In the genomic region with DNA sequence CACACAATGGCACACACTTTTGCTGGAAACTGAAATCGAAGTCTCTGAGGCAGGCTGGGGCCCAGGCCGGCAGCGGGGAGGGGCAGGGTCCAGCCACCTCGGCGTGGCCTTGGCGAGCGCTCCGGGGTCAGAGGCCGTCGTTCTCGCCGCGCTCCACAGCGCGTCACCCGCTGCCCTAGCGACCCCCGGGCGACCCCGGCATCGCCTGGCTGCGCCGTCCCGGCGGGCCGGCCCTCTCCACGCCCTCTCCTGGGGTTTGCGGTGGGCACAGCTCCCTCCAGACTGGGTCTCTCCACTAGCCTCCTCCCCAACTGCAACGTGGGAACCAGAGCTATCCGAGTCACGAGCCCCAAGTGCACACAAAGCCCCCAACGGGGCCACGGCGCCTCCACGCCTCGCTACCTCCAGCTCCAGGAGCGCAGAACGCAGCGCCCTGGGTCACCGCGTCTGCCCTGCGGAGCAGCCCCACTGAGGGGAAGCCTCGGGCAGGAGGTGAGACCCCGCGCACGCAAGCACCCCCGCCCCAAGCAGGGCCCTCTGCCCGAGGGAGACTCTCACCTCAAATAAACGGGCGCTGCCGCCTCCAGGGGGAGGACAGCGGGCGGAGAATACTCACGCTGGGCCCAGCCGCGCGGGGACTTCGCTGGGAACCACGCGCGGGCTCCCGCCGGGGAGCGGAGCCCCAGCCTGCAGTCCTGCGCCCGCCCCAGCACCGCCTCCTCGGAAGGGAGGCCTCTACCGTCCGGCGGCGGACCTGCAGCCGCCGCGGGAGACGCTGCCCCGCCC, we compare ENCODE assay signal across 8 cellular contexts.
A peak's percentile ranks its signal among the peaks of the same experiment; 100 is the strongest.
DNase-seq lines count a peak whose midpoint lies in the region; ATAC-seq and TF ChIP-seq lines count a peak whose summit lies in the region.

No MANE protein-coding gene starts in this region.

- no TSS peak for BruUV-seq in PC-3 (replicated peaks; lab: Mats Ljungman, UMichigan)

- peak overlapping the region; percentile 78 for H3K4me3 ChIP-seq in CD8-positive, alpha-beta T cell (ENCODE audit: low read depth, low read length)
- peak overlapping the region; percentile 70 for H3K4me3 ChIP-seq in PC-3 (ENCODE audit: low read length)
- H3K4me3 ChIP-seq in fibroblast of the aortic adventitia (ENCODE audit: low read depth, low read length), result peak overlapping the region; percentile 80
- peak overlapping the region; percentile 72 for H3K4me3 ChIP-seq in neural cell (ENCODE audit: low read length)

- H3F3A ChIP-seq in PC-3 (ENCODE audit: low read length, unreplicated experiment), result no peaks in the 10 kb centered on the region
- no peaks in the 10 kb centered on the region for H3F3A ChIP-seq in neural cell (ENCODE audit: insufficient read depth, low read length, poor library complexity, severe bottlenecking)

- H3K4me2 ChIP-seq in PC-3 (ENCODE audit: low read length), result peak overlapping the region; percentile 98
- no peak overlapping the region for H3K4me2 ChIP-seq in neural cell (ENCODE audit: low read length)

- peak overlapping the region; percentile 81 for H3K4me3 Mint-ChIP-seq in CD8-positive, alpha-beta T cell
- peak overlapping the region; percentile 70 for H3K4me3 Mint-ChIP-seq in stimulated activated naive CD8-positive, alpha-beta T cell treated with anti-CD3 and anti-CD28 coated beads, Interleukin-15, Interleukin-2, amounts not matched to agents 100 ng/mL and 50 ng/mL, for 24 hours

- H3K9ac ChIP-seq in PC-3 (ENCODE audit: low read length) (peak overlapping the region; percentile 34; the same call in 1 of the 2 replicates), neural cell (ENCODE audit: low read length) (peak overlapping the region; percentile 44)

- peaks cover 15% of the 10 kb centered on the region for H3K4me1 ChIP-seq in CD8-positive, alpha-beta T cell (ENCODE audit: insufficient read depth, low read length)
- H3K4me1 ChIP-seq in PC-3 (ENCODE audit: insufficient read depth, low read length), result peaks cover 10% of the 10 kb centered on the region

- H3K4me1 Mint-ChIP-seq in CD8-positive, alpha-beta T cell (ENCODE audit: low read depth), result peaks cover 12% of the 10 kb centered on the region
- H3K4me1 Mint-ChIP-seq in stimulated activated naive CD8-positive, alpha-beta T cell treated with anti-CD3 and anti-CD28 coated beads, Interleukin-15, Interleukin-2, amounts not matched to agents 100 ng/mL and 50 ng/mL, for 24 hours (ENCODE audit: low read depth), result peaks cover 7% of the 10 kb centered on the region

- H2AFZ ChIP-seq in PC-3 (ENCODE audit: low read length), result peak overlapping the region; percentile 94
- H2AFZ ChIP-seq in neural cell (ENCODE audit: low read depth, low read length), result no peak overlapping the region

- DNase-seq in CD8-positive, alpha-beta T cell, result peak; percentile 41 to 82 (median 65)
- peak; percentile 74 for DNase-seq in PC-3
- peak; percentile 62 for DNase-seq in activated T-helper 1 cell treated with Interleukin-2 at 50 U/mL for 16 hours (ENCODE audit: low read depth)
- peak; percentile 4 for DNase-seq in fibroblast of the aortic adventitia (ENCODE audit: low read depth)

- H4K20me1 ChIP-seq in PC-3 (ENCODE audit: low read length) (no peaks in the 10 kb centered on the region), neural cell (ENCODE audit: insufficient read depth) (no peaks in the 10 kb centered on the region)

- POLR2A ChIA-PET in CD8-positive, alpha-beta T cell (lab: Charles Lee), result no interaction called here
- POLR2A ChIA-PET in PC-3 (lab: Charles Lee; ENCODE audit: unreplicated experiment), result no interaction called here

- peak; percentile 43 for TF ChIP-seq RAD21 in neural cell (conservative IDR thresholded peaks at IDR 0.05)

- intact Hi-C loops in CD8-positive, alpha-beta T cell (cut with DNase I, micrococcal nuclease), result loop anchor here (1.0 to 5.0 kb wide), 5 partner anchors 14 to 171 kb away; partner anchors contain the start of gene ZNF644 (in 2 of the 2)
- intact Hi-C loops in PC-3 (cut with micrococcal nuclease), result loop anchor here (10.0 kb wide), 1 partner anchor 116 kb away; no protein-coding TSS in a partner anchor

- CTCF ChIA-PET in CD8-positive, alpha-beta T cell (lab: Charles Lee), result interaction anchor here (1.2 kb wide), 1 partner anchor 252 kb away, joined by 3 read pairs; no protein-coding TSS in a partner anchor
- CTCF ChIA-PET in PC-3 (lab: Charles Lee), result no interaction called here

- no peak overlapping the region for H3K27ac Mint-ChIP-seq in CD8-positive, alpha-beta T cell
- no peak overlapping the region for H3K27ac Mint-ChIP-seq in stimulated activated naive CD8-positive, alpha-beta T cell treated with anti-CD3 and anti-CD28 coated beads, Interleukin-15, Interleukin-2, amounts not matched to agents 100 ng/mL and 50 ng/mL, for 24 hours

- peaks cover 14% of the 10 kb centered on the region for H3K27me3 ChIP-seq in CD8-positive, alpha-beta T cell (ENCODE audit: insufficient read depth, low read length)
- H3K27me3 ChIP-seq in PC-3 (ENCODE audit: low read length) (peaks cover 32% of the 10 kb centered on the region; the same call in 1 of the 2 replicates), neural cell (ENCODE audit: insufficient read depth, low read depth, low read length) (peaks cover 55% of the 10 kb centered on the region)

- peak; percentile 62 for TF ChIP-seq CTCF in CD8-positive, alpha-beta T cell (IDR thresholded peaks at IDR 0.05)
- TF ChIP-seq CTCF in PC-3 (conservative IDR thresholded peaks at IDR 0.05; ENCODE audit: low read depth, low read length) (peak; percentile 47), fibroblast of the aortic adventitia (IDR thresholded peaks at IDR 0.05; ENCODE audit: insufficient read depth, low read length) (peak; percentile 60), neural cell (IDR thresholded peaks at IDR 0.05; ENCODE audit: poor library complexity, severe bottlenecking) (peak; percentile 59)

- H3K27ac ChIP-seq in CD8-positive, alpha-beta T cell (ENCODE audit: low read depth, low read length), result no peak overlapping the region
- H3K27ac ChIP-seq in PC-3 (ENCODE audit: low read length) (no peak overlapping the region), neural cell (ENCODE audit: low read length) (no peak overlapping the region)

- H3K79me2 ChIP-seq in PC-3 (ENCODE audit: low read length) (no peaks in the 10 kb centered on the region), neural cell (replicated peaks; ENCODE audit: insufficient read depth, low read length) (no peaks in the 10 kb centered on the region)

- H3K36me3 Mint-ChIP-seq in CD8-positive, alpha-beta T cell, result no peaks in the 10 kb centered on the region
- H3K36me3 Mint-ChIP-seq in stimulated activated naive CD8-positive, alpha-beta T cell treated with anti-CD3 and anti-CD28 coated beads, Interleukin-15, Interleukin-2, amounts not matched to agents 100 ng/mL and 50 ng/mL, for 24 hours (ENCODE audit: low read depth), result no peaks in the 10 kb centered on the region

- no peaks in the 10 kb centered on the region for H3K9me3 ChIP-seq in CD8-positive, alpha-beta T cell (ENCODE audit: low read length)
- no peaks in the 10 kb centered on the region for H3K9me3 ChIP-seq in PC-3 (ENCODE audit: low read length)
- no peaks in the 10 kb centered on the region for H3K9me3 ChIP-seq in neural cell (ENCODE audit: low read length)

- H3K27me3 Mint-ChIP-seq in CD8-positive, alpha-beta T cell (ENCODE audit: low read depth), result peaks cover 53% of the 10 kb centered on the region
- peaks cover 62% of the 10 kb centered on the region for H3K27me3 Mint-ChIP-seq in stimulated activated naive CD8-positive, alpha-beta T cell treated with anti-CD3 and anti-CD28 coated beads, Interleukin-15, Interleukin-2, amounts not matched to agents 100 ng/mL and 50 ng/mL, for 24 hours

- H3K9me2 ChIP-seq in PC-3 (replicated peaks; ENCODE audit: low read length) (no peaks in the 10 kb centered on the region), neural cell (ENCODE audit: insufficient read depth, low read length) (no peaks in the 10 kb centered on the region)

- peak; percentile 96 for ATAC-seq in CD8-positive, alpha-beta T cell
- ATAC-seq in GM19463 (IDR thresholded peaks at IDR 0.05; ENCODE audit: unreplicated experiment), result peak; percentile 98
- peak; percentile 98 for ATAC-seq in HG03571 (IDR thresholded peaks at IDR 0.05; ENCODE audit: unreplicated experiment)
- peak; percentile 98 for ATAC-seq in PC-3

- H3K36me3 ChIP-seq in CD8-positive, alpha-beta T cell (ENCODE audit: insufficient read depth, low read length), result no peaks in the 10 kb centered on the region
- no peaks in the 10 kb centered on the region for H3K36me3 ChIP-seq in PC-3 (ENCODE audit: low read depth, low read length)
- H3K36me3 ChIP-seq in neural cell (ENCODE audit: insufficient read depth, low read length), result no peaks in the 10 kb centered on the region

- no peaks in the 10 kb centered on the region for H3K9me3 Mint-ChIP-seq in CD8-positive, alpha-beta T cell
- H3K9me3 Mint-ChIP-seq in stimulated activated naive CD8-positive, alpha-beta T cell treated with anti-CD3 and anti-CD28 coated beads, Interleukin-15, Interleukin-2, amounts not matched to agents 100 ng/mL and 50 ng/mL, for 24 hours, result no peaks in the 10 kb centered on the region

- TF ChIP-seq EP300 in neural cell (conservative IDR thresholded peaks at IDR 0.05; ENCODE audit: poor library complexity, severe bottlenecking), result no peak

TF ChIP-seq in neural cell, 6 proteins besides CTCF, POLR2A, EP300 and RAD21:
- TF ChIP-seq MXI1 (conservative IDR thresholded peaks at IDR 0.05; ENCODE audit: poor library complexity, severe bottlenecking), result peak; percentile 30
- TF ChIP-seq, protein P1, sequence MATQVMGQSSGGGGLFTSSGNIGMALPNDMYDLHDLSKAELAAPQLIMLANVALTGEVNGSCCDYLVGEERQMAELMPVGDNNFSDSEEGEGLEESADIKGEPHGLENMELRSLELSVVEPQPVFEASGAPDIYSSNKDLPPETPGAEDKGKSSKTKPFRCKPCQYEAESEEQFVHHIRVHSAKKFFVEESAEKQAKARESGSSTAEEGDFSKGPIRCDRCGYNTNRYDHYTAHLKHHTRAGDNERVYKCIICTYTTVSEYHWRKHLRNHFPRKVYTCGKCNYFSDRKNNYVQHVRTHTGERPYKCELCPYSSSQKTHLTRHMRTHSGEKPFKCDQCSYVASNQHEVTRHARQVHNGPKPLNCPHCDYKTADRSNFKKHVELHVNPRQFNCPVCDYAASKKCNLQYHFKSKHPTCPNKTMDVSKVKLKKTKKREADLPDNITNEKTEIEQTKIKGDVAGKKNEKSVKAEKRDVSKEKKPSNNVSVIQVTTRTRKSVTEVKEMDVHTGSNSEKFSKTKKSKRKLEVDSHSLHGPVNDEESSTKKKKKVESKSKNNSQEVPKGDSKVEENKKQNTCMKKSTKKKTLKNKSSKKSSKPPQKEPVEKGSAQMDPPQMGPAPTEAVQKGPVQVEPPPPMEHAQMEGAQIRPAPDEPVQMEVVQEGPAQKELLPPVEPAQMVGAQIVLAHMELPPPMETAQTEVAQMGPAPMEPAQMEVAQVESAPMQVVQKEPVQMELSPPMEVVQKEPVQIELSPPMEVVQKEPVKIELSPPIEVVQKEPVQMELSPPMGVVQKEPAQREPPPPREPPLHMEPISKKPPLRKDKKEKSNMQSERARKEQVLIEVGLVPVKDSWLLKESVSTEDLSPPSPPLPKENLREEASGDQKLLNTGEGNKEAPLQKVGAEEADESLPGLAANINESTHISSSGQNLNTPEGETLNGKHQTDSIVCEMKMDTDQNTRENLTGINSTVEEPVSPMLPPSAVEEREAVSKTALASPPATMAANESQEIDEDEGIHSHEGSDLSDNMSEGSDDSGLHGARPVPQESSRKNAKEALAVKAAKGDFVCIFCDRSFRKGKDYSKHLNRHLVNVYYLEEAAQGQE (IDR thresholded peaks at IDR 0.05; ENCODE audit: borderline replicate concordance), result no peak
TF ChIP-seq in neural cell: peak in this region for 1.

Comparison
In these comparisons a context has a peak if more than half of its experiments do, and no peak if none do; other contexts are left out.
1. DNase-seq: peak in every context shown above with its lines; median percentile 74 in PC-3; 65 in CD8-positive, alpha-beta T cell; 62 in activated T-helper 1 cell treated with Interleukin-2 at 50 U/mL for 16 hours; 4 in fibroblast of the aortic adventitia.